Comparison of ENCODE assay signal across 18 cellular contexts in genomic region chr5:120599576-120599975, GRCh38.
DNase-seq lines count a peak whose midpoint lies in the region; ATAC-seq and TF ChIP-seq lines count a peak whose summit lies in the region.
"Had no signal": no experiment of that assay in that cellular context is flagged by ENCODE, and none has a peak within 500 bp of the region (broad histone marks: within the 10 kb centered on the region; RNA-seq: fewer than 3 reads in every experiment).

No MANE protein-coding gene starts in this region.

- no TSS peak for BruUV-seq in PC-9 (replicated peaks; lab: Mats Ljungman, UMichigan)

- H3K9me3 ChIP-seq in PC-9 (ENCODE audit: insufficient read depth, low read depth): peaks cover 17% of the 10 kb centered on the region
- H3K9me3 ChIP-seq: gastrocnemius medialis, thoracic aorta had no signal

- H3K27me3 Mint-ChIP-seq in HFFc6 (ENCODE audit: insufficient read depth): no peaks in the 10 kb centered on the region

- H3K4me1 Mint-ChIP-seq in HFFc6 (ENCODE audit: low read depth): peaks cover 80% of the 10 kb centered on the region
- H3K4me1 Mint-ChIP-seq: natural killer cell had no signal

- H2AFZ ChIP-seq in PC-9: peak overlapping the region; percentile 30; the same call in 1 of the 2 replicates

- ATAC-seq in GM21381 (IDR thresholded peaks at IDR 0.05; ENCODE audit: unreplicated experiment): no peak
- ATAC-seq: gastrocnemius medialis, left cardiac atrium, natural killer cell had no signal

- peak overlapping the region; percentile 74 for H3K27ac ChIP-seq in PC-9
- H3K27ac ChIP-seq: gastrocnemius medialis, skin epidermis, thoracic aorta had no signal

- peaks cover 10% of the 10 kb centered on the region for H3F3A ChIP-seq in PC-9 (ENCODE audit: insufficient read depth, low read depth)

- H3K4me3 ChIP-seq in PC-9 (no peak overlapping the region), choroid plexus epithelial cell (ENCODE audit: low read depth, low read length) (no peak overlapping the region), skeletal muscle cell (ENCODE audit: low read depth, low read length) (no peak overlapping the region)
- H3K4me3 ChIP-seq: gastrocnemius medialis, skin epidermis, thoracic aorta had no signal

- H3K4me2 ChIP-seq in PC-9: peak overlapping the region; percentile 45

- H3K4me3 Mint-ChIP-seq in HFFc6: peak overlapping the region; percentile 68
- H3K4me3 Mint-ChIP-seq: natural killer cell had no signal

- intact Hi-C loops in PC-9 (cut with micrococcal nuclease; ENCODE audit: unreplicated experiment): no loop called here

- H3K36me3 ChIP-seq in PC-9 (ENCODE audit: low read depth): no peaks in the 10 kb centered on the region
- H3K36me3 ChIP-seq: gastrocnemius medialis, thoracic aorta had no signal

- H4K20me1 ChIP-seq in PC-9 (ENCODE audit: insufficient read depth): no peaks in the 10 kb centered on the region

- CTCF ChIA-PET in PC-9 (lab: Charles Lee): no interaction called here

- no peaks in the 10 kb centered on the region for H3K9me2 ChIP-seq in PC-9 (ENCODE audit: insufficient read depth)

- peak overlapping the region; percentile 68 for H3K27ac Mint-ChIP-seq in HFFc6
- H3K27ac Mint-ChIP-seq: natural killer cell had no signal

- peaks cover 37% of the 10 kb centered on the region for H3K36me3 Mint-ChIP-seq in HFFc6 (ENCODE audit: low read depth)
- H3K36me3 Mint-ChIP-seq: natural killer cell had no signal

- TF ChIP-seq CTCF in HFFc6 (IDR thresholded peaks at IDR 0.05) (no peak), PC-9 (conservative IDR thresholded peaks at IDR 0.05) (no peak), choroid plexus epithelial cell (conservative IDR thresholded peaks at IDR 0.05; ENCODE audit: low read depth, low read length) (no peak)

- H3K9me3 Mint-ChIP-seq in HFFc6: peaks cover 18% of the 10 kb centered on the region; the same call in 1 of the 2 replicates

- H3K79me2 ChIP-seq in PC-9 (ENCODE audit: low read depth): no peaks in the 10 kb centered on the region

- peak; percentile 52 for DNase-seq in HFFc6
- DNase-seq in PC-9: peak; percentile 31 to 85
- peak; percentile 87 for DNase-seq in choroid plexus epithelial cell (ENCODE audit: low read depth)
- peak; percentile 69 for DNase-seq in skeletal muscle cell (ENCODE audit: low read depth)
- no peak for DNase-seq in cerebellar cortex (ENCODE audit: low spot score)
- DNase-seq in SW480 (ENCODE audit: low spot score): no peak
- DNase-seq: activated CD4-positive, alpha-beta T cell treated with anti-CD3 and anti-CD28 coated beads, Interleukin-2, amount 50 U/mL, for 48 hours; activated naive CD4-positive, alpha-beta T cell treated with Interleukin-2 at 50 U/mL for 16 hours; cortex of kidney; gastrocnemius medialis; H7; left cardiac atrium; natural killer cell; NCI-H1694; T-helper 1 cell had no signal

- POLR2A ChIA-PET in PC-9 (lab: Charles Lee; ENCODE audit: unreplicated experiment): no interaction called here

- no peaks in the 10 kb centered on the region for H3K27me3 ChIP-seq in PC-9 (ENCODE audit: insufficient read depth, low read depth)
- H3K27me3 ChIP-seq: gastrocnemius medialis had no signal

- H3K4me1 ChIP-seq in PC-9 (replicated peaks; ENCODE audit: insufficient read depth): peaks cover 31% of the 10 kb centered on the region
- H3K4me1 ChIP-seq: gastrocnemius medialis had no signal

Comparison
In these comparisons a context has a peak if more than half of its experiments do, and no peak if none do; other contexts are left out.
1. DNase-seq: peak in HFFc6 (single experiment), PC-9 (2 of 2), choroid plexus epithelial cell (single experiment) and skeletal muscle cell (single experiment); none in cerebellar cortex (single experiment) and SW480 (single experiment).